Comparison of ENCODE assay signal across 11 cellular contexts in the genomic region with DNA sequence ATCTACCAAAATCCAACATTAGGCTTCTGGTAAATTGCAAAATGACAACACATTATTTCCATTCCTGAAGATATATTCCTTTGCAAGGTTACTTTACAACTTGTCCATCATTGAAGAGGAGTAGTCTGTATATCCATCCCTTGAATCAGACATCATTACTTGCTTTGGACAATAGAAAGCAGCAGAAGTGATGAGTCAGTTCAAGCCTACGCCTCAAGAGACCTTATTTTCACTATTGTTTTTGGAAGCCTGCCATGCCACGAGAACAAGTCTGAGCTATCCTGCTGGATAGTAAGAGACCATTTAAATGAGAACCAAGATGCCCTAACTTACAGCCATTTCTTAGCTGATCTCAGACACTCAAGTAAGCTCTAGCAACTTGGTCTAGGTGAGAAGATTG.
DNase-seq lines count a peak whose midpoint lies in the region; ATAC-seq, FAIRE-seq and TF ChIP-seq lines count a peak whose summit lies in the region.
"Had no signal": no experiment of that assay in that cellular context is flagged by ENCODE, and none has a peak within 500 bp of the region (broad histone marks: within the 10 kb centered on the region; RNA-seq: fewer than 3 reads in every experiment).

No MANE protein-coding gene starts in this region.

- peak overlapping the region; percentile 66 for H3K4me2 ChIP-seq in astrocyte (ENCODE audit: low read length)
- H3K4me2 ChIP-seq: BLaER1 had no signal

- peak; percentile 63 for FAIRE-seq in astrocyte (lab: Jason Lieb, UNC)

- H3K4me1 Mint-ChIP-seq in astrocyte (ENCODE audit: low read depth, unreplicated experiment) = peaks cover 10% of the 10 kb centered on the region
- H3K4me1 Mint-ChIP-seq in CD4-positive, alpha-beta T cell (ENCODE audit: low read depth) = no peaks in the 10 kb centered on the region
- H3K4me1 Mint-ChIP-seq: central memory CD8-positive, alpha-beta T cell had no signal

- H3K4me3 Mint-ChIP-seq in astrocyte (ENCODE audit: unreplicated experiment) = no peak overlapping the region
- H3K4me3 Mint-ChIP-seq in CD4-positive, alpha-beta T cell = no peak overlapping the region
- H3K4me3 Mint-ChIP-seq: central memory CD8-positive, alpha-beta T cell had no signal

- H3K9me3 ChIP-seq in astrocyte (ENCODE audit: insufficient read depth, low read depth, low read length) (no peaks in the 10 kb centered on the region), thoracic aorta (no peaks in the 10 kb centered on the region), gastrocnemius medialis (no peaks in the 10 kb centered on the region)
- H3K9me3 ChIP-seq in CD4-positive, alpha-beta T cell (ENCODE audit: control insufficient read depth, low read length) = no peaks in the 10 kb centered on the region

- ATAC-seq in HG03457 (IDR thresholded peaks at IDR 0.05; ENCODE audit: unreplicated experiment) (peak; percentile 79), thoracic aorta (ENCODE audit: insufficient number of reproducible peaks, low FRiP score, low read depth) (peak; percentile 60), gastrocnemius medialis (no peak)
- ATAC-seq in CD4-positive, alpha-beta T cell (ENCODE audit: poor library complexity) = no peak

- no peaks in the 10 kb centered on the region for H3K27me3 Mint-ChIP-seq in astrocyte (ENCODE audit: low read depth, unreplicated experiment)
- no peaks in the 10 kb centered on the region for H3K27me3 Mint-ChIP-seq in CD4-positive, alpha-beta T cell
- H3K27me3 Mint-ChIP-seq: central memory CD8-positive, alpha-beta T cell had no signal

- H3K4me1 ChIP-seq in astrocyte (ENCODE audit: insufficient read depth, low read length) (peaks cover 12% of the 10 kb centered on the region), thoracic aorta (ENCODE audit: control insufficient read depth in 1 of 2, low read depth in 2 of 2) (peaks cover 0 to 9% of the 10 kb centered on the region in 2 donors), gastrocnemius medialis (no peaks in the 10 kb centered on the region)
- H3K4me1 ChIP-seq: BLaER1 had no signal

- H3K36me3 ChIP-seq in astrocyte (ENCODE audit: insufficient read depth, low read length) = no peaks in the 10 kb centered on the region
- no peaks in the 10 kb centered on the region for H3K36me3 ChIP-seq in thoracic aorta
- no peaks in the 10 kb centered on the region for H3K36me3 ChIP-seq in gastrocnemius medialis
- H3K36me3 ChIP-seq: BLaER1 had no signal

- H3K27ac Mint-ChIP-seq in astrocyte (ENCODE audit: unreplicated experiment) = no peak overlapping the region
- no peak overlapping the region for H3K27ac Mint-ChIP-seq in CD4-positive, alpha-beta T cell

- H3K9me3 Mint-ChIP-seq in astrocyte (ENCODE audit: unreplicated experiment) = peaks cover 3% of the 10 kb centered on the region
- H3K9me3 Mint-ChIP-seq in CD4-positive, alpha-beta T cell = no peaks in the 10 kb centered on the region

- no peak overlapping the region for H3K27ac ChIP-seq in astrocyte (ENCODE audit: low read depth, low read length)
- H3K27ac ChIP-seq in thoracic aorta = no peak overlapping the region
- no peak overlapping the region for H3K27ac ChIP-seq in gastrocnemius medialis
- no peak overlapping the region for H3K27ac ChIP-seq in CD4-positive, alpha-beta T cell (ENCODE audit: low read depth, low read length)
- H3K27ac ChIP-seq: BLaER1 had no signal

- H3K27me3 ChIP-seq in astrocyte (ENCODE audit: insufficient read depth, low read length) (peaks cover 4% of the 10 kb centered on the region), thoracic aorta (replicated peaks; ENCODE audit: insufficient read depth) (no peaks in the 10 kb centered on the region), gastrocnemius medialis (no peaks in the 10 kb centered on the region)
- no peaks in the 10 kb centered on the region for H3K27me3 ChIP-seq in CD4-positive, alpha-beta T cell (ENCODE audit: control insufficient read depth, insufficient read depth, low read length)
- H3K27me3 ChIP-seq: BLaER1 had no signal

- no peaks in the 10 kb centered on the region for H3K36me3 Mint-ChIP-seq in astrocyte (ENCODE audit: low read depth, unreplicated experiment)
- no peaks in the 10 kb centered on the region for H3K36me3 Mint-ChIP-seq in CD4-positive, alpha-beta T cell (ENCODE audit: low read depth)

- POLR2A ChIA-PET in CD4-positive, alpha-beta T cell (lab: Charles Lee) = no interaction called here

- in situ Hi-C loops in gastrocnemius medialis (cut with MboI; ENCODE audit: low sequenced_read_pairs in 4 of 4) = no loop called here

- H3K4me3 ChIP-seq in astrocyte (ENCODE audit: insufficient read depth, low read depth, low read length) = no peak overlapping the region
- no peak overlapping the region for H3K4me3 ChIP-seq in thoracic aorta
- H3K4me3 ChIP-seq in gastrocnemius medialis = no peak overlapping the region
- H3K4me3 ChIP-seq: BLaER1 had no signal

- no peak overlapping the region for H3K9ac ChIP-seq in astrocyte (ENCODE audit: low read length)
- H3K9ac ChIP-seq: BLaER1 had no signal

- DNase-seq in NCI-H748 (lab: John Stamatoyannopoulos, UW; ENCODE audit: unreplicated experiment) (peak; percentile 8), NCI-H748 treated with DMSO at 0.1 percent for 48 hours (lab: John Stamatoyannopoulos, UW) (no peak), astrocyte (ENCODE audit: low read depth) (peak; percentile 96), thoracic aorta (ENCODE audit: low spot score) (no peak), medulla oblongata (ENCODE audit: extremely low spot score) (no peak), gastrocnemius medialis (no peak)
- DNase-seq in CD4-positive, alpha-beta T cell = no peak
- DNase-seq: NCI-H1694 treated with DMSO at 0.1 percent for 48 hours had no signal

- TF ChIP-seq CTCF in astrocyte (IDR thresholded peaks at IDR 0.05; ENCODE audit: insufficient read depth, low read depth, low read length) (no peak), thoracic aorta (IDR thresholded peaks at IDR 0.05) (no peak), gastrocnemius medialis (IDR thresholded peaks at IDR 0.05 in 4 of 5, conservative IDR thresholded peaks at IDR 0.05 in 1 of 5) (no peak)
- TF ChIP-seq CTCF in CD4-positive, alpha-beta T cell (IDR thresholded peaks at IDR 0.05) = no peak

- H2AFZ ChIP-seq in astrocyte (ENCODE audit: low read depth, low read length) = no peak overlapping the region

- CTCF ChIA-PET in CD4-positive, alpha-beta T cell (lab: Charles Lee) = no interaction called here

- no peak for TF ChIP-seq POLR2A in gastrocnemius medialis (IDR thresholded peaks at IDR 0.05)

- intact Hi-C loops in gastrocnemius medialis (cut with DNase I; ENCODE audit: low total_unique reads) = no loop called here
- intact Hi-C loops in CD4-positive, alpha-beta T cell (cut with DNase I, micrococcal nuclease) = no loop called here

- no peaks in the 10 kb centered on the region for H4K20me1 ChIP-seq in astrocyte (ENCODE audit: insufficient read depth, low read length)
- H4K20me1 ChIP-seq: BLaER1 had no signal

- no peaks in the 10 kb centered on the region for H3K79me2 ChIP-seq in astrocyte (ENCODE audit: insufficient read depth, low read length)

Comparison
In these comparisons a context has a peak if more than half of its experiments do, and no peak if none do; other contexts are left out.
1. DNase-seq: peak in NCI-H748 (single experiment) and astrocyte (single experiment); none in NCI-H748 treated with DMSO at 0.1 percent for 48 hours (single experiment), thoracic aorta (single experiment), medulla oblongata (single experiment), gastrocnemius medialis (0 of 2) and CD4-positive, alpha-beta T cell (0 of 10).
2. ATAC-seq: peak in HG03457 (single experiment) and thoracic aorta (single experiment); none in gastrocnemius medialis (0 of 2) and CD4-positive, alpha-beta T cell (single experiment).